Comparison of ENCODE assay signal across 8 cellular contexts in the genomic region with DNA sequence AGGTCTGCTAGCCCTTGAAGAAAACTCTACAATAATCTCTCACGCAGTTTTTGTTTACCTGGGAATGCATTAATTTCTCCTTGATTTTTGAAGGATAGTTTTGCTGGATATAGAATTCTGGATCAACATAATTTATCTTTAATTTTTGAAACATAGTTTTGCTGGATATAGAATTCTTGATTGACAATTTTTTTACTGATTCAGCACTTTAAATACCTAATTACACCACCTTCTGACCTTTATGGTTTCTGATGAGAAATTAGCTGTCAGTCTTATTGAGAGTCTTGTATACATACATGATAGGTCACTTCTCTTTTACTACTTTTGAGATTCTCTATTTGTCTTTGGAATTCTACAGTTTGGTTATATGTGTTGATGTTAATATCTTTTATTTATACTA.
"Had no signal": no experiment of that assay in that cellular context is flagged by ENCODE, and none has a peak within 500 bp of the region (broad histone marks: within the 10 kb centered on the region; RNA-seq: fewer than 3 reads in every experiment).

No MANE protein-coding gene starts in this region.

- H3K27ac Mint-ChIP-seq: GM23338 had no signal

- H3K9ac ChIP-seq: KMS-11 had no signal

- ATAC-seq: GM23338, HCT116 had no signal

- FAIRE-seq: HTR-8/SVneo had no signal

- H3K4me2 ChIP-seq: GM23338, KMS-11 had no signal

- DNase-seq: H7, Karpas-422, KBM-7 had no signal

- H3K36me3 ChIP-seq: HAP-1 had no signal

- H2AFZ ChIP-seq: GM23338 had no signal

- H3K4me1 ChIP-seq: HAP-1 had no signal

- H3K4me3 ChIP-seq: GM23338, HAP-1 had no signal

- H3K4me3 Mint-ChIP-seq: GM23338 had no signal

- H3K27ac ChIP-seq: KMS-11 had no signal
